ENCODE assay signal across 20 cellular contexts in genomic region chr2:61543062-61543461, GRCh38. TPM values are rescaled to one million over a fixed set of nuclear protein-coding genes. Genes with fewer than 3 reads are reported as not detected.
DNase-seq lines count a peak whose midpoint lies in the region; ATAC-seq and TF ChIP-seq lines count a peak whose summit lies in the region.
"Had no signal": no experiment of that assay in that cellular context is flagged by ENCODE, and none has a peak within 500 bp of the region (broad histone marks: within the 10 kb centered on the region; RNA-seq: fewer than 3 reads in every experiment).

No MANE protein-coding gene starts in this region.

- H3K4me2 ChIP-seq in DOHH2 (ENCODE audit: low read length): no peak overlapping the region
- no peak overlapping the region for H3K4me2 ChIP-seq in PC-3 (ENCODE audit: low read length)

- intact Hi-C loops in PC-3 (cut with micrococcal nuclease): no loop called here

- no peak for ATAC-seq in PC-3
- ATAC-seq in naive B cell (ENCODE audit: low read depth in 2 of 2): no peak
- ATAC-seq: gastrocnemius medialis, Panc1, T-helper 17 cell had no signal

- no peak overlapping the region for H3K4me3 ChIP-seq in DOHH2 (ENCODE audit: low read length)
- no peak overlapping the region for H3K4me3 ChIP-seq in PC-3 (ENCODE audit: low read length)
- H3K4me3 ChIP-seq: gastrocnemius medialis, right atrium auricular region, upper lobe of left lung had no signal

- no peaks in the 10 kb centered on the region for H3K36me3 ChIP-seq in DOHH2 (ENCODE audit: control insufficient read depth, low read length)
- no peaks in the 10 kb centered on the region for H3K36me3 ChIP-seq in PC-3 (ENCODE audit: low read depth, low read length)
- H3K36me3 ChIP-seq: gastrocnemius medialis, right atrium auricular region, upper lobe of left lung had no signal

- no peaks in the 10 kb centered on the region for H3K27me3 Mint-ChIP-seq in naive B cell
- H3K27me3 Mint-ChIP-seq: activated CD4-positive, alpha-beta memory T cell treated with anti-CD3 and anti-CD28 coated beads for 36 hours; activated T-cell treated with anti-CD3 and anti-CD28 coated beads, Interleukin-2, amount 50 U/mL, for 24 hours; central memory CD8-positive, alpha-beta T cell; T-helper 17 cell had no signal

- H3K27ac Mint-ChIP-seq in naive B cell: no peak overlapping the region
- H3K27ac Mint-ChIP-seq: activated CD4-positive, alpha-beta memory T cell treated with anti-CD3 and anti-CD28 coated beads for 36 hours; activated T-cell treated with anti-CD3 and anti-CD28 coated beads, Interleukin-2, amount 50 U/mL, for 24 hours; T-helper 17 cell had no signal

- peaks cover 7% of the 10 kb centered on the region for H3K79me2 ChIP-seq in DOHH2 (ENCODE audit: control insufficient read depth, low read length)
- peaks cover under 1% of the 10 kb centered on the region for H3K79me2 ChIP-seq in PC-3 (ENCODE audit: low read length)

- H3K9me3 Mint-ChIP-seq in naive B cell: no peaks in the 10 kb centered on the region
- H3K9me3 Mint-ChIP-seq: activated CD4-positive, alpha-beta memory T cell treated with anti-CD3 and anti-CD28 coated beads for 36 hours; activated T-cell treated with anti-CD3 and anti-CD28 coated beads, Interleukin-2, amount 50 U/mL, for 24 hours; central memory CD8-positive, alpha-beta T cell had no signal

- H3K27me3 ChIP-seq in DOHH2 (ENCODE audit: control insufficient read depth, low read length) (no peaks in the 10 kb centered on the region), PC-3 (ENCODE audit: low read length) (no peaks in the 10 kb centered on the region)
- H3K27me3 ChIP-seq: gastrocnemius medialis, right atrium auricular region, upper lobe of left lung had no signal

- POLR2A ChIA-PET in PC-3 (lab: Charles Lee; ENCODE audit: unreplicated experiment): no interaction called here

- no peak overlapping the region for H3K4me3 Mint-ChIP-seq in naive B cell
- H3K4me3 Mint-ChIP-seq: activated CD4-positive, alpha-beta memory T cell treated with anti-CD3 and anti-CD28 coated beads for 36 hours; activated T-cell treated with anti-CD3 and anti-CD28 coated beads, Interleukin-2, amount 50 U/mL, for 24 hours; central memory CD8-positive, alpha-beta T cell; T-helper 17 cell had no signal

- BruUV-seq in PC-3 (replicated peaks; lab: Mats Ljungman, UMichigan): no TSS peak

- TF ChIP-seq CTCF in DOHH2 (IDR thresholded peaks at IDR 0.05; ENCODE audit: low read depth, low read length, poor library complexity, severe bottlenecking) (peak; percentile 29), GM12874 (IDR thresholded peaks at IDR 0.05; ENCODE audit: insufficient read depth, low read depth, low read length) (0 out of 2 replicates have a peak, but pooled peaks have one; percentile 14), PC-3 (conservative IDR thresholded peaks at IDR 0.05; ENCODE audit: low read depth, low read length) (peak; percentile 23; the same call in 1 of the 2 replicates)

- CTCF ChIA-PET in PC-3 (lab: Charles Lee): no interaction called here

- H3K27ac ChIP-seq in DOHH2 (ENCODE audit: low read depth, low read length) (no peak overlapping the region), PC-3 (ENCODE audit: low read length) (no peak overlapping the region)
- H3K27ac ChIP-seq: gastrocnemius medialis, right atrium auricular region, upper lobe of left lung had no signal

- peaks cover 0 to 8% (median 7%) of the 10 kb centered on the region in 3 donors for H3K4me1 Mint-ChIP-seq in naive B cell

- H3K36me3 Mint-ChIP-seq in naive B cell: peaks cover 0 to 4% of the 10 kb centered on the region in 2 donors

- H2AFZ ChIP-seq in PC-3 (ENCODE audit: low read length): no peak overlapping the region

- no peak overlapping the region for H3K9ac ChIP-seq in PC-3 (ENCODE audit: low read length)

- peaks cover 8% of the 10 kb centered on the region for H3K4me1 ChIP-seq in DOHH2 (ENCODE audit: control insufficient read depth, low read length)
- peaks cover 6% of the 10 kb centered on the region for H3K4me1 ChIP-seq in PC-3 (ENCODE audit: insufficient read depth, low read length)

- H3F3A ChIP-seq in DOHH2 (ENCODE audit: control insufficient read depth, insufficient read depth) (peaks cover 6% of the 10 kb centered on the region; the same call in 1 of the 2 replicates), PC-3 (ENCODE audit: low read length, unreplicated experiment) (no peaks in the 10 kb centered on the region)

- DNase-seq in PC-3 (no peak), naive B cell (peak; percentile 3), iPS-NIHi7 (ENCODE audit: extremely low spot score) (no peak), NCI-H2029 (lab: John Stamatoyannopoulos, UW) (no peak)
- no peak for DNase-seq in effector CD8-positive, alpha-beta T cell (lab: John Stamatoyannopoulos, UW)
- DNase-seq: activated CD4-positive, alpha-beta memory T cell treated with anti-CD3 and anti-CD28 coated beads for 36 hours; activated naive CD4-positive, alpha-beta T cell; activated T-cell treated with anti-CD3 and anti-CD28 coated beads, Interleukin-2, amount 50 U/mL, for 24 hours; anterior cingulate cortex; gastrocnemius medialis; Karpas-422; kidney glomerular epithelial cell; NCI-H1105 treated with DMSO at 0.1 percent for 48 hours; T-helper 17 cell; upper lobe of left lung had no signal

- H3K9me2 ChIP-seq in DOHH2 (replicated peaks; ENCODE audit: control insufficient read depth, low read length) (no peaks in the 10 kb centered on the region), PC-3 (replicated peaks; ENCODE audit: low read length) (no peaks in the 10 kb centered on the region)

- H4K20me1 ChIP-seq in DOHH2 (ENCODE audit: control insufficient read depth, insufficient read depth, low read depth, low read length) (no peaks in the 10 kb centered on the region), PC-3 (ENCODE audit: low read length) (no peaks in the 10 kb centered on the region)

- H3K9me3 ChIP-seq in DOHH2 (ENCODE audit: control insufficient read depth, insufficient read depth, low read length) (no peaks in the 10 kb centered on the region), PC-3 (ENCODE audit: low read length) (no peaks in the 10 kb centered on the region)
- H3K9me3 ChIP-seq: gastrocnemius medialis, right atrium auricular region, upper lobe of left lung had no signal

RNA-seq across cellular contexts. Expression of gene XPO1, which starts 4.9 kb away (rescaled TPM):
- total RNA-seq in PC-3 (2014; rRNA removed): 138 and 170 TPM in 2 replicates
- 10 to 100 TPM; 32.3 to 54.2 (median 42.3) TPM for polyA plus RNA-seq in naive B cell (ENCODE audit: low read depth in 6 of 6)
